Comparison of ENCODE assay signal across 18 cellular contexts in the genomic region with DNA sequence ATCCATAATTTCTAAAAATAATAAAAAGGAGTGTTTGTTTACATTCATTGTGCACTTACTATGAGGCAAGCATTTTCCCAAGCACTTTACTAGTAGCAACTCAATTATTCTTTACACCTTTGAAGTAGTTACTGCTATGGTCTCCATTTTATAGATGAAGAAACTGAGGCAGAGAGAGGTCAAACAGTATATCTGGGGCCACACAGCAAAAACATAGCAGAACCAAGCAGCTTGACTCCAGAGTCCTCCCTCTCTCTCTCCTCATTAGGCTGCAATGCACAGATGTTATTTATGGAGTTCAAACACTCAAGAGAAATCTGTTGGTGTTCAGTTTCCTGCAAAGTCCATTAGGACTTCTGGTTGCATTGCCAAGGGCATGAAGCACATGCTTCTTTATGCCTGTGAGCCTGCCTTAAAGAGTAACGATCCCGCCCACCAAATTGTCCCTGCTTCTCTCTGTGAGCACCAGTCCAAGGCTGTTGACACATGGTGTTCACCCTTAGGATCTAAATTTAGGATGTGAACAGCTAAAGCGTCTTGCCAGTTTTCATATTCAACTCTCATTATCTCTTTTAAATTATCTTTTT. TPM values are rescaled to one million over a fixed set of nuclear protein-coding genes. Genes with fewer than 3 reads are reported as not detected.
A peak's percentile ranks its signal among the peaks of the same experiment; 100 is the strongest.
DNase-seq lines count a peak whose midpoint lies in the region; ATAC-seq and TF ChIP-seq lines count a peak whose summit lies in the region.
"Had no signal": no experiment of that assay in that cellular context is flagged by ENCODE, and none has a peak within 500 bp of the region (broad histone marks: within the 10 kb centered on the region; RNA-seq: fewer than 3 reads in every experiment).

No MANE protein-coding gene starts in this region.

- DNase-seq in AG10803 (ENCODE audit: low read depth) = peak; percentile 17
- DNase-seq in NCI-H1436 (lab: John Stamatoyannopoulos, UW) = peak; percentile 74
- peak; percentile 12 for DNase-seq in NCI-H345 treated with DMSO at 0.1 percent for 48 hours (lab: John Stamatoyannopoulos, UW; ENCODE audit: unreplicated experiment)
- no peak for DNase-seq in Right ventricle myocardium inferior (ENCODE audit: missing footprints)
- no peak for DNase-seq in Kasumi-1 (lab: John Stamatoyannopoulos, UW)
- no peak for DNase-seq in T1000 (lab: John Stamatoyannopoulos, UW)
- DNase-seq in activated CD8-positive, alpha-beta T cell treated with anti-CD3 and anti-CD28 coated beads, Interleukin-2, amount 10 ng/mL, durations not matched to agents 7 days and 5 days = no peak
- DNase-seq: 8988T; activated CD4-positive, alpha-beta T cell treated with anti-CD3 and anti-CD28 coated beads for 4 hours; activated T-cell treated with anti-CD3 and anti-CD28 coated beads, Interleukin-2, amount 50 U/mL, for 48 hours; foreskin keratinocyte; right lobe of liver; stimulated activated CD4-positive, alpha-beta T cell treated with anti-CD3 and anti-CD28 coated beads, Interleukin-4, amount 100 ng/mL, for 24 hours; T-helper 17 cell; upper lobe of left lung had no signal

- no peak overlapping the region for H3K27ac Mint-ChIP-seq in activated CD8-positive, alpha-beta T cell treated with anti-CD3 and anti-CD28 coated beads, Interleukin-2, amount 10 ng/mL, durations not matched to agents 7 days and 5 days
- H3K27ac Mint-ChIP-seq: memory B cell, T-helper 17 cell had no signal

- POLR2A ChIA-PET in activated CD8-positive, alpha-beta T cell treated with anti-CD3 and anti-CD28 coated beads, Interleukin-2, amount 10 ng/mL, durations not matched to agents 7 days and 5 days (lab: Charles Lee) = no interaction called here

- no peaks in the 10 kb centered on the region for H3K36me3 Mint-ChIP-seq in activated CD8-positive, alpha-beta T cell treated with anti-CD3 and anti-CD28 coated beads, Interleukin-2, amount 10 ng/mL, durations not matched to agents 7 days and 5 days (ENCODE audit: low read depth)
- H3K36me3 Mint-ChIP-seq: memory B cell had no signal

- CTCF ChIA-PET in activated CD8-positive, alpha-beta T cell treated with anti-CD3 and anti-CD28 coated beads, Interleukin-2, amount 10 ng/mL, durations not matched to agents 7 days and 5 days (lab: Charles Lee) = no interaction called here

- H3K4me3 ChIP-seq in AG10803 (ENCODE audit: low read length) = no peak overlapping the region
- H3K4me3 ChIP-seq: right lobe of liver, upper lobe of left lung had no signal

- no peaks in the 10 kb centered on the region for H3K27me3 Mint-ChIP-seq in activated CD8-positive, alpha-beta T cell treated with anti-CD3 and anti-CD28 coated beads, Interleukin-2, amount 10 ng/mL, durations not matched to agents 7 days and 5 days (ENCODE audit: low read depth)
- H3K27me3 Mint-ChIP-seq: central memory CD8-positive, alpha-beta T cell; memory B cell; T-helper 17 cell had no signal

- no peaks in the 10 kb centered on the region for H3K9me3 Mint-ChIP-seq in activated CD8-positive, alpha-beta T cell treated with anti-CD3 and anti-CD28 coated beads, Interleukin-2, amount 10 ng/mL, durations not matched to agents 7 days and 5 days (ENCODE audit: insufficient read depth)
- H3K9me3 Mint-ChIP-seq: central memory CD8-positive, alpha-beta T cell; memory B cell had no signal

- peak; percentile 95 for ATAC-seq in Right ventricle myocardium inferior
- ATAC-seq in GM21619 (IDR thresholded peaks at IDR 0.05; ENCODE audit: unreplicated experiment) = no peak
- ATAC-seq in activated CD8-positive, alpha-beta T cell treated with anti-CD3 and anti-CD28 coated beads, Interleukin-2, amount 10 ng/mL, durations not matched to agents 7 days and 5 days = no peak
- ATAC-seq: foreskin keratinocyte, right lobe of liver, T-helper 17 cell had no signal

- H3K4me1 Mint-ChIP-seq in activated CD8-positive, alpha-beta T cell treated with anti-CD3 and anti-CD28 coated beads, Interleukin-2, amount 10 ng/mL, durations not matched to agents 7 days and 5 days (ENCODE audit: low read depth) = no peaks in the 10 kb centered on the region
- H3K4me1 Mint-ChIP-seq: central memory CD8-positive, alpha-beta T cell; memory B cell had no signal

- no peak overlapping the region for H3K4me3 Mint-ChIP-seq in activated CD8-positive, alpha-beta T cell treated with anti-CD3 and anti-CD28 coated beads, Interleukin-2, amount 10 ng/mL, durations not matched to agents 7 days and 5 days
- H3K4me3 Mint-ChIP-seq: central memory CD8-positive, alpha-beta T cell; memory B cell; T-helper 17 cell had no signal

- TF ChIP-seq CTCF in AG10803 (conservative IDR thresholded peaks at IDR 0.05; ENCODE audit: low read length) = no peak

- intact Hi-C loops in Right ventricle myocardium inferior (cut with DNase I) = loop anchor here (5.0 kb wide), 1 partner anchor 42 kb away; a partner anchor contains a TSS

RNA-seq across cellular contexts. Expression of a gene that starts 44.0 kb away (rescaled TPM):
- total RNA-seq in Right ventricle myocardium inferior = 90.0 TPM
- total RNA-seq in activated CD8-positive, alpha-beta T cell treated with anti-CD3 and anti-CD28 coated beads, Interleukin-2, amount 10 ng/mL, durations not matched to agents 7 days and 5 days = not detected

Comparison
In these comparisons a context has a peak if more than half of its experiments do, and no peak if none do; other contexts are left out.
1. DNase-seq: peak in AG10803 (single experiment), NCI-H1436 (single experiment) and NCI-H345 treated with DMSO at 0.1 percent for 48 hours (single experiment); none in Right ventricle myocardium inferior (single experiment), Kasumi-1 (0 of 2), T1000 (single experiment) and activated CD8-positive, alpha-beta T cell treated with anti-CD3 and anti-CD28 coated beads, Interleukin-2, amount 10 ng/mL, durations not matched to agents 7 days and 5 days (single experiment).
2. RNA of a gene that starts 44.0 kb away (total RNA-seq): 90.0 TPM in Right ventricle myocardium inferior (single experiment); not detected in activated CD8-positive, alpha-beta T cell treated with anti-CD3 and anti-CD28 coated beads, Interleukin-2, amount 10 ng/mL, durations not matched to agents 7 days and 5 days; every median in the first group is over 10 times any median in the second.